14 cellular contexts compared by ENCODE assay signal in genomic region chr1:30413111-30413440, GRCh38.
"Had no signal": no experiment of that assay in that cellular context is flagged by ENCODE, and none has a peak within 500 bp of the region (broad histone marks: within the 10 kb centered on the region; RNA-seq: fewer than 3 reads in every experiment).

No MANE protein-coding gene starts in this region.

- H3K4me3 ChIP-seq: ascending aorta, hepatocyte, left ventricle myocardium inferior, tibial nerve had no signal

- H3K27ac ChIP-seq: ascending aorta, hepatocyte, left ventricle myocardium inferior, tibial nerve had no signal

- H3K9me3 Mint-ChIP-seq: activated naive CD4-positive, alpha-beta T cell treated with anti-CD3 and anti-CD28 coated beads, Interleukin-2, amount 10 ng/mL, durations not matched to agents 7 days and 5 days; natural killer cell; stimulated activated naive B cell treated with anti-CD40 and anti-IgM and Interleukin-4, amounts not matched to agents 10 μg/mL and 1 μg/mL and 100 μg/mL, for 72 hours had no signal

- DNase-seq: activated CD4-positive, alpha-beta T cell treated with anti-CD3 and anti-CD28 coated beads, Interleukin-2, amount 50 U/mL, for 4 hours; activated CD4-positive, CD25-positive, alpha-beta regulatory T cell treated with anti-CD3 and anti-CD28 coated beads, Interleukin-2, amount 50 U/mL, for 72 hours; activated naive CD4-positive, alpha-beta T cell treated with anti-CD3 and anti-CD28 coated beads, Interleukin-2, amount 10 ng/mL, durations not matched to agents 7 days and 5 days; erythroblast; left ventricle myocardium inferior; mesenchymal stem cell; stimulated activated CD4-positive, alpha-beta T cell treated with anti-CD3 and anti-CD28 coated beads, Interleukin-4, amount 100 ng/mL, for 1 hour; stimulated activated naive B cell treated with anti-CD40 and anti-IgM and Interleukin-4, amounts not matched to agents 10 μg/mL and 1 μg/mL and 100 μg/mL, for 72 hours; T-helper 1 cell had no signal

- H3K27me3 ChIP-seq: ascending aorta, hepatocyte had no signal

- H3K4me3 Mint-ChIP-seq: activated naive CD4-positive, alpha-beta T cell treated with anti-CD3 and anti-CD28 coated beads, Interleukin-2, amount 10 ng/mL, durations not matched to agents 7 days and 5 days; natural killer cell; stimulated activated naive B cell treated with anti-CD40 and anti-IgM and Interleukin-4, amounts not matched to agents 10 μg/mL and 1 μg/mL and 100 μg/mL, for 72 hours had no signal

- H3K9me3 ChIP-seq: ascending aorta, left ventricle myocardium inferior, tibial nerve had no signal

- H3K36me3 Mint-ChIP-seq: activated naive CD4-positive, alpha-beta T cell treated with anti-CD3 and anti-CD28 coated beads, Interleukin-2, amount 10 ng/mL, durations not matched to agents 7 days and 5 days; natural killer cell; stimulated activated naive B cell treated with anti-CD40 and anti-IgM and Interleukin-4, amounts not matched to agents 10 μg/mL and 1 μg/mL and 100 μg/mL, for 72 hours had no signal

- H3K36me3 ChIP-seq: ascending aorta, left ventricle myocardium inferior, tibial nerve had no signal

- H3K4me1 ChIP-seq: ascending aorta, left ventricle myocardium inferior, tibial nerve had no signal

- H3K27ac Mint-ChIP-seq: activated naive CD4-positive, alpha-beta T cell treated with anti-CD3 and anti-CD28 coated beads, Interleukin-2, amount 10 ng/mL, durations not matched to agents 7 days and 5 days; natural killer cell; stimulated activated naive B cell treated with anti-CD40 and anti-IgM and Interleukin-4, amounts not matched to agents 10 μg/mL and 1 μg/mL and 100 μg/mL, for 72 hours had no signal

- ATAC-seq: natural killer cell, SK-N-SH treated with all-trans-retinoic acid at 6 μM for 48 hours had no signal

- H3K4me1 Mint-ChIP-seq: activated naive CD4-positive, alpha-beta T cell treated with anti-CD3 and anti-CD28 coated beads, Interleukin-2, amount 10 ng/mL, durations not matched to agents 7 days and 5 days; natural killer cell; stimulated activated naive B cell treated with anti-CD40 and anti-IgM and Interleukin-4, amounts not matched to agents 10 μg/mL and 1 μg/mL and 100 μg/mL, for 72 hours had no signal
